ENCODE assay signal across 8 cellular contexts in the genomic region with DNA sequence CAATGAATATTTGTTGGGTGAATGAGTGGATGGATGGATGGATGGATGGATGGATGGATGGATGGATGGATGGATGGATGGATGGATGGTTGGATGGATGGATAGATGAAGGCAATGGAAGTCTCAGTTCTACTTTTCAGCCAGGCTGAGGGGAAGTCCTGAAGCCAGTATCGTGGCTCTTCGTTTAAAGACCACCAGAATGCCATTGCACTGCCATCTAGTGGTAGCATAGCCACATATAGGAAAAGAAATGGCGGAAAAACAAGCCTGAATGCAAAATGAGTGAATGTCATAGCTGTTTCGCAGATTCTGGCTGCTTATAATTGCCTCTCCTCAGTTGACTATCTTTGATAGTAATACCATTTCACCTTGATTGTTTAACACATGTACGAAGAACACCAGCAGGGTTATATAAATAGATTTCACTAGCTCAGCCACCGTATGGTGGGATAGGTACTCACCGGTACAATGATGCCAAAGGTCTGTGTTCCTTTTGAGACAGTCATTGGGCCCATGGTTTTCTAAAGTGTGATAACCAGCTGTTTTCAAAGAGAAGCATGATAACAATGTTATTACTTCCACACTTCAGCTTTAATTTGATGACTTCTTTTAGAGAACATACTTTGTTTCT.
DNase-seq lines count a peak whose midpoint lies in the region; ATAC-seq and TF ChIP-seq lines count a peak whose summit lies in the region.

No MANE protein-coding gene starts in this region.

- peak overlapping the region; percentile 33 for H2AFZ ChIP-seq in fibroblast of lung (ENCODE audit: low read length)

- no peak overlapping the region for H3K4me2 ChIP-seq in fibroblast of lung (ENCODE audit: extremely low read depth, insufficient read depth, low read length)

- WGBS in aorta, 2 donors = 22 to 24% methylated on average over 7 of the region's 7 CpGs

- H4K20me1 ChIP-seq in fibroblast of lung (ENCODE audit: control insufficient read depth, extremely low read depth, insufficient read depth, low read length) = no peaks in the 10 kb centered on the region

- ATAC-seq in CD4-positive, CD25-positive, alpha-beta regulatory T cell (ENCODE audit: low read depth in 2 of 2) = peak in 1 of 2 donors; percentile 57
- ATAC-seq in GM18909 (IDR thresholded peaks at IDR 0.05; ENCODE audit: poor library complexity, unreplicated experiment) = peak; percentile 73
- peak; percentile 67 for ATAC-seq in HG03565 (IDR thresholded peaks at IDR 0.05; ENCODE audit: unreplicated experiment)
- peak; percentile 76 for ATAC-seq in activated CD8-positive, alpha-beta T cell treated with anti-CD3 and anti-CD28 coated beads for 36 hours
- peak; percentile 78 for ATAC-seq in aorta (ENCODE audit: low FRiP score)

- intact Hi-C loops in activated CD8-positive, alpha-beta T cell treated with anti-CD3 and anti-CD28 coated beads for 36 hours (cut with micrococcal nuclease) = loop anchor here (10.0 kb wide), 1 partner anchor 175 kb away; no protein-coding TSS in a partner anchor
- intact Hi-C loops in aorta (cut with DNase I) = loop anchor here in 1 of 2 donors (10.0 kb wide), 1 partner anchor 65 kb away; the partner anchor contains the start of gene ROCK1

- CTCF ChIA-PET in activated CD8-positive, alpha-beta T cell treated with anti-CD3 and anti-CD28 coated beads for 36 hours (lab: Charles Lee) = interaction anchor here (0.6 to 4.7 kb wide), 22 partner anchors 9 to 378 kb away, joined by 3 to 66 read pairs (median 4); no protein-coding TSS in a partner anchor

- peak; percentile 6 to 62 (median 46) for DNase-seq in CD4-positive, CD25-positive, alpha-beta regulatory T cell
- DNase-seq in NCI-H82 treated with DMSO at 0.1 percent for 48 hours (lab: John Stamatoyannopoulos, UW; ENCODE audit: unreplicated experiment) (peak; percentile 78), fibroblast of lung (ENCODE audit: low read depth in 2 of 2) (peak; percentile 51 to 77), neural crest cell (ENCODE audit: low read depth, low spot score) (peak; percentile 70), aorta (no peak)
- DNase-seq in activated CD8-positive, alpha-beta T cell treated with anti-CD3 and anti-CD28 coated beads for 36 hours = peak; percentile 73

- no peak overlapping the region for H3K27ac Mint-ChIP-seq in CD4-positive, CD25-positive, alpha-beta regulatory T cell
- H3K27ac Mint-ChIP-seq in activated CD8-positive, alpha-beta T cell treated with anti-CD3 and anti-CD28 coated beads for 36 hours = no peak overlapping the region
- H3K27ac Mint-ChIP-seq in neural crest cell (ENCODE audit: unreplicated experiment) = no peak overlapping the region

- no peaks in the 10 kb centered on the region for H3K9me3 Mint-ChIP-seq in CD4-positive, CD25-positive, alpha-beta regulatory T cell
- no peaks in the 10 kb centered on the region for H3K9me3 Mint-ChIP-seq in activated CD8-positive, alpha-beta T cell treated with anti-CD3 and anti-CD28 coated beads for 36 hours
- no peaks in the 10 kb centered on the region for H3K9me3 Mint-ChIP-seq in neural crest cell

- TF ChIP-seq CTCF in activated CD8-positive, alpha-beta T cell treated with anti-CD3 and anti-CD28 coated beads for 36 hours (IDR thresholded peaks at IDR 0.05) = peak; percentile 73
- peak; percentile 85 to 88 for TF ChIP-seq CTCF in fibroblast of lung (conservative IDR thresholded peaks at IDR 0.05 in 1 of 2, IDR thresholded peaks at IDR 0.05 in 1 of 2; ENCODE audit: low read depth in 1 of 2, low read length in 2 of 2)
- TF ChIP-seq CTCF in neural crest cell (conservative IDR thresholded peaks at IDR 0.05) = peak; percentile 83

- H3K27ac ChIP-seq in CD4-positive, CD25-positive, alpha-beta regulatory T cell (ENCODE audit: insufficient read depth, low read length, poor library complexity, severe bottlenecking) = no peak overlapping the region
- H3K27ac ChIP-seq in fibroblast of lung (ENCODE audit: insufficient read depth, low read length) (no peak overlapping the region), aorta (ENCODE audit: low read depth in 1 of 2, low read length in 2 of 2) (no peak overlapping the region)

- no peaks in the 10 kb centered on the region for H3K9me3 ChIP-seq in CD4-positive, CD25-positive, alpha-beta regulatory T cell (ENCODE audit: control insufficient read depth in 2 of 2, low read length in 2 of 2)
- H3K9me3 ChIP-seq in fibroblast of lung (ENCODE audit: control insufficient read depth, insufficient read depth, low read depth, low read length) = no peaks in the 10 kb centered on the region
- no peaks in the 10 kb centered on the region for H3K9me3 ChIP-seq in aorta (ENCODE audit: control insufficient read depth, low read length)

- no peaks in the 10 kb centered on the region for H3K79me2 ChIP-seq in fibroblast of lung (ENCODE audit: control insufficient read depth, insufficient read depth, low read length)

- H3K4me1 ChIP-seq in CD4-positive, CD25-positive, alpha-beta regulatory T cell (ENCODE audit: control insufficient read depth, insufficient read depth, low read length, poor library complexity, severe bottlenecking) = no peaks in the 10 kb centered on the region
- H3K4me1 ChIP-seq in fibroblast of lung (ENCODE audit: control insufficient read depth, extremely low read depth, insufficient read depth, low read length) (no peaks in the 10 kb centered on the region), aorta (ENCODE audit: control insufficient read depth in 1 of 2, insufficient read depth in 2 of 2, low read length in 2 of 2) (no peaks in the 10 kb centered on the region)

- no peaks in the 10 kb centered on the region for H3K36me3 ChIP-seq in CD4-positive, CD25-positive, alpha-beta regulatory T cell (ENCODE audit: control insufficient read depth, insufficient read depth, low read length)
- H3K36me3 ChIP-seq in fibroblast of lung (ENCODE audit: control insufficient read depth, insufficient read depth, low read length) (no peaks in the 10 kb centered on the region), aorta (ENCODE audit: control insufficient read depth in 1 of 2, insufficient read depth in 2 of 2, low read length in 1 of 2) (no peaks in the 10 kb centered on the region)

- POLR2A ChIA-PET in activated CD8-positive, alpha-beta T cell treated with anti-CD3 and anti-CD28 coated beads for 36 hours (lab: Charles Lee) = no interaction called here

- no peaks in the 10 kb centered on the region for H3K27me3 Mint-ChIP-seq in CD4-positive, CD25-positive, alpha-beta regulatory T cell
- H3K27me3 Mint-ChIP-seq in activated CD8-positive, alpha-beta T cell treated with anti-CD3 and anti-CD28 coated beads for 36 hours = no peaks in the 10 kb centered on the region
- H3K27me3 Mint-ChIP-seq in neural crest cell (ENCODE audit: low read depth) = no peaks in the 10 kb centered on the region

- no peaks in the 10 kb centered on the region for H3K36me3 Mint-ChIP-seq in CD4-positive, CD25-positive, alpha-beta regulatory T cell
- no peaks in the 10 kb centered on the region for H3K36me3 Mint-ChIP-seq in activated CD8-positive, alpha-beta T cell treated with anti-CD3 and anti-CD28 coated beads for 36 hours (ENCODE audit: low read depth)
- H3K36me3 Mint-ChIP-seq in neural crest cell (ENCODE audit: low read depth) = no peaks in the 10 kb centered on the region

- peaks cover 0 to 8% (median 3%) of the 10 kb centered on the region in 4 donors for H3K4me1 Mint-ChIP-seq in CD4-positive, CD25-positive, alpha-beta regulatory T cell
- peaks cover 9% of the 10 kb centered on the region for H3K4me1 Mint-ChIP-seq in activated CD8-positive, alpha-beta T cell treated with anti-CD3 and anti-CD28 coated beads for 36 hours (ENCODE audit: low read depth)
- H3K4me1 Mint-ChIP-seq in neural crest cell = no peaks in the 10 kb centered on the region

- no peak overlapping the region for H3K4me3 Mint-ChIP-seq in CD4-positive, CD25-positive, alpha-beta regulatory T cell
- no peak overlapping the region for H3K4me3 Mint-ChIP-seq in activated CD8-positive, alpha-beta T cell treated with anti-CD3 and anti-CD28 coated beads for 36 hours
- no peak overlapping the region for H3K4me3 Mint-ChIP-seq in neural crest cell

- no peak overlapping the region for H3K9ac ChIP-seq in fibroblast of lung (ENCODE audit: insufficient read depth, low read length)

- no peak overlapping the region for H3K4me3 ChIP-seq in CD4-positive, CD25-positive, alpha-beta regulatory T cell (ENCODE audit: low read depth, low read length)
- H3K4me3 ChIP-seq in fibroblast of lung (replicated peaks in 1 of 4; ENCODE audit: control extremely low read depth in 1 of 4, insufficient read depth in 1 of 4, low read depth in 3 of 4, low read length in 4 of 4) (no peak overlapping the region), aorta (ENCODE audit: low read length in 2 of 2) (no peak overlapping the region)

- no peaks in the 10 kb centered on the region for H3K27me3 ChIP-seq in CD4-positive, CD25-positive, alpha-beta regulatory T cell (ENCODE audit: control insufficient read depth, insufficient read depth, low read length)
- no peaks in the 10 kb centered on the region for H3K27me3 ChIP-seq in fibroblast of lung (ENCODE audit: control insufficient read depth, insufficient read depth, low read length)
- no peaks in the 10 kb centered on the region for H3K27me3 ChIP-seq in aorta (ENCODE audit: control insufficient read depth in 1 of 2, insufficient read depth in 2 of 2, low read length in 1 of 2)

Comparison
In these comparisons a context has a peak if more than half of its experiments do, and no peak if none do; other contexts are left out.
1. DNase-seq: peak in CD4-positive, CD25-positive, alpha-beta regulatory T cell (3 of 3), NCI-H82 treated with DMSO at 0.1 percent for 48 hours (single experiment), activated CD8-positive, alpha-beta T cell treated with anti-CD3 and anti-CD28 coated beads for 36 hours (single experiment), fibroblast of lung (2 of 2) and neural crest cell (single experiment); none in aorta (0 of 2).
2. Peak in every context shown above with its lines, with median percentiles within 50 percentile points of each other: CTCF ChIP-seq.